ENCODE assay signal across 8 cellular contexts in genomic region chr5:151158287-151158661, GRCh38. TPM values are rescaled to one million over a fixed set of nuclear protein-coding genes. Genes with fewer than 3 reads are reported as not detected.
DNase-seq lines count a peak whose midpoint lies in the region; ATAC-seq, FAIRE-seq and TF ChIP-seq lines count a peak whose summit lies in the region.

No MANE protein-coding gene starts in this region.

- peak overlapping the region in 1 of 2 donors; percentile 72 for H3K9ac ChIP-seq in kidney (ENCODE audit: low read length in 2 of 2)

- H3K9me3 ChIP-seq in kidney (ENCODE audit: control insufficient read depth in 1 of 2, low read length in 2 of 2) (no peaks in the 10 kb centered on the region), thymus (ENCODE audit: control insufficient read depth) (no peaks in the 10 kb centered on the region)

- intact Hi-C loops in kidney (cut with DNase I): no loop called here

- peak overlapping the region; percentile 92; the same call in 1 of the 2 replicates for H2AFZ ChIP-seq in GM23338

- H3K27ac Mint-ChIP-seq in GM23338: peak overlapping the region; percentile 57; the same call in 1 of the 2 replicates
- peak overlapping the region; percentile 96 for H3K27ac Mint-ChIP-seq in activated naive CD8-positive, alpha-beta T cell treated with anti-CD3 and anti-CD28 coated beads, Interleukin-2, amount 50 U/mL, for 24 hours

- H3K9me3 Mint-ChIP-seq in GM23338: no peaks in the 10 kb centered on the region
- H3K9me3 Mint-ChIP-seq in activated naive CD8-positive, alpha-beta T cell treated with anti-CD3 and anti-CD28 coated beads, Interleukin-2, amount 50 U/mL, for 24 hours: no peaks in the 10 kb centered on the region

- no peaks in the 10 kb centered on the region for H3K36me3 ChIP-seq in GM23338 (ENCODE audit: insufficient read depth)
- no peaks in the 10 kb centered on the region for H3K36me3 ChIP-seq in kidney (ENCODE audit: control insufficient read depth in 1 of 2, insufficient read depth in 2 of 2, low read length in 2 of 2)
- no peaks in the 10 kb centered on the region for H3K36me3 ChIP-seq in thymus (ENCODE audit: control insufficient read depth, insufficient read depth)

- peak overlapping the region; percentile 98 for H3K4me2 ChIP-seq in GM23338

- DNase-seq in GM23338 (ENCODE audit: low spot score): peak; percentile 64
- peak; percentile 43 for DNase-seq in activated naive CD8-positive, alpha-beta T cell treated with anti-CD3 and anti-CD28 coated beads, Interleukin-2, amount 50 U/mL, for 24 hours
- DNase-seq in kidney: no peak
- no peak for DNase-seq in hypothalamus (lab: John Stamatoyannopoulos, UW)

- H3K4me1 ChIP-seq in GM23338 (ENCODE audit: insufficient read depth) (peaks cover 26% of the 10 kb centered on the region), kidney (ENCODE audit: control insufficient read depth in 1 of 2, insufficient read depth in 1 of 2, low read depth in 1 of 2, low read length in 2 of 2) (peaks cover 21 to 22% of the 10 kb centered on the region in 2 donors), thymus (ENCODE audit: control insufficient read depth, insufficient read depth, low read length) (peaks cover 32% of the 10 kb centered on the region)

- 12% methylated on average over 6 of the region's 6 CpGs for WGBS in thymus

- H3K36me3 Mint-ChIP-seq in GM23338 (ENCODE audit: low read depth): no peaks in the 10 kb centered on the region; the same call in 2 of the 3 replicates
- H3K36me3 Mint-ChIP-seq in activated naive CD8-positive, alpha-beta T cell treated with anti-CD3 and anti-CD28 coated beads, Interleukin-2, amount 50 U/mL, for 24 hours (ENCODE audit: low read depth): peaks cover 19% of the 10 kb centered on the region

- H3K27me3 ChIP-seq in GM23338 (ENCODE audit: insufficient read depth): peaks cover 10% of the 10 kb centered on the region; the same call in 1 of the 2 replicates
- no peaks in the 10 kb centered on the region for H3K27me3 ChIP-seq in thymus (ENCODE audit: control insufficient read depth, insufficient read depth)

- no peak for FAIRE-seq in kidney (lab: Jason Lieb, UNC)

- H3K9me2 ChIP-seq in GM23338 (ENCODE audit: insufficient read depth): no peaks in the 10 kb centered on the region

- no peaks in the 10 kb centered on the region; the same call in 1 of the 2 replicates for H3F3A ChIP-seq in GM23338 (replicated peaks; ENCODE audit: low read depth)

- peaks cover 26% of the 10 kb centered on the region for H3K4me1 Mint-ChIP-seq in GM23338
- H3K4me1 Mint-ChIP-seq in activated naive CD8-positive, alpha-beta T cell treated with anti-CD3 and anti-CD28 coated beads, Interleukin-2, amount 50 U/mL, for 24 hours: peaks cover 44% of the 10 kb centered on the region

- H3K27me3 Mint-ChIP-seq in GM23338 (ENCODE audit: insufficient read depth, low read depth, poor library complexity): peaks cover 5% of the 10 kb centered on the region
- H3K27me3 Mint-ChIP-seq in activated naive CD8-positive, alpha-beta T cell treated with anti-CD3 and anti-CD28 coated beads, Interleukin-2, amount 50 U/mL, for 24 hours: no peaks in the 10 kb centered on the region

- H3K27ac ChIP-seq in 22Rv1 (peak overlapping the region; percentile 23; the same call in 1 of the 2 replicates), GM23338 (ENCODE audit: low read depth) (no peak overlapping the region), kidney (ENCODE audit: low read depth in 2 of 2, low read length in 2 of 2) (peak overlapping the region; percentile 77 to 90), thymus (ENCODE audit: low read depth) (peak overlapping the region; percentile 93)

- H4K20me1 ChIP-seq in GM23338 (replicated peaks; ENCODE audit: insufficient read depth): 0 out of 2 replicates have a peak, but pooled peaks cover 6% of the 10 kb centered on the region

- no peak for TF ChIP-seq CTCF in 22Rv1 (IDR thresholded peaks at IDR 0.05)
- TF ChIP-seq CTCF in GM23338 (conservative IDR thresholded peaks at IDR 0.05; ENCODE audit: low read depth in 2 of 2): no peak
- TF ChIP-seq CTCF in kidney (IDR thresholded peaks at IDR 0.05; ENCODE audit: borderline replicate concordance, extremely low read depth, insufficient read depth): no peak

- ATAC-seq in GM23338 (peak; percentile 42), GM21526 (IDR thresholded peaks at IDR 0.05; ENCODE audit: low FRiP score, unreplicated experiment) (no peak), GM19035 (IDR thresholded peaks at IDR 0.05; ENCODE audit: unreplicated experiment) (no peak)
- no peak for ATAC-seq in activated naive CD8-positive, alpha-beta T cell treated with anti-CD3 and anti-CD28 coated beads, Interleukin-2, amount 50 U/mL, for 24 hours

- H3K4me3 Mint-ChIP-seq in GM23338: peak overlapping the region; percentile 81
- H3K4me3 Mint-ChIP-seq in activated naive CD8-positive, alpha-beta T cell treated with anti-CD3 and anti-CD28 coated beads, Interleukin-2, amount 50 U/mL, for 24 hours: peak overlapping the region; percentile 95

- H3K79me2 ChIP-seq in GM23338 (replicated peaks; ENCODE audit: insufficient read depth): peaks cover 24% of the 10 kb centered on the region

- peak overlapping the region; percentile 88 for H3K4me3 ChIP-seq in GM23338
- H3K4me3 ChIP-seq in kidney (ENCODE audit: low read length in 2 of 2): peak overlapping the region; percentile 64 to 78
- H3K4me3 ChIP-seq in thymus (ENCODE audit: low read length): peak overlapping the region; percentile 92

TF ChIP-seq in GM23338, 12 proteins besides CTCF, POLR2A, EP300 and RAD21 (continues in another document):
- TF ChIP-seq POLR2AphosphoS5 (IDR thresholded peaks at IDR 0.05; ENCODE audit: low read depth) (no peak), ZNF114 (CRISPR knock-in tag; IDR thresholded peaks at IDR 0.05) (no peak), REST (IDR thresholded peaks at IDR 0.05; ENCODE audit: unreplicated experiment) (no peak), ZNF331 (CRISPR knock-in tag; IDR thresholded peaks at IDR 0.05; ENCODE audit: low read depth) (no peak), JUNB (IDR thresholded peaks at IDR 0.05; ENCODE audit: unreplicated experiment) (no peak), ETS1 (IDR thresholded peaks at IDR 0.05) (no peak), CREB1 (CRISPR knock-in tag; IDR thresholded peaks at IDR 0.05; ENCODE audit: low read depth) (no peak), EZH2phosphoT487 (IDR thresholded peaks at IDR 0.05; ENCODE audit: unreplicated experiment) (no peak), STAT1 (IDR thresholded peaks at IDR 0.05; ENCODE audit: unreplicated experiment) (no peak), EZH2 (IDR thresholded peaks at IDR 0.05; ENCODE audit: low read depth, unreplicated experiment) (no peak), NANOG (IDR thresholded peaks at IDR 0.05; ENCODE audit: borderline replicate concordance) (no peak)

RNA-seq across cellular contexts. Expression of gene ANXA6, which starts 0.7 kb away (rescaled TPM):
- total RNA-seq in GM23338 (2014; rRNA removed; shearing (Covaris generic)): 87.4 and 110 TPM in 2 replicates
- 26.5 and 30.2 TPM in 2 replicates for polyA plus RNA-seq in GM23338 (2016; fragmentation: Nextera tagmentation; extraction: Ambion mirVana)
- total RNA-seq in kidney: 107 TPM
- 183 TPM for polyA plus RNA-seq in kidney (ENCODE audit: insufficient read depth, low read depth, low replicate concordance)
- polyA plus RNA-seq in thymus: 122 TPM

Comparison
In these comparisons a context has a peak if more than half of its experiments do, and no peak if none do; other contexts are left out.
1. DNase-seq: peak in GM23338 (single experiment) and activated naive CD8-positive, alpha-beta T cell treated with anti-CD3 and anti-CD28 coated beads, Interleukin-2, amount 50 U/mL, for 24 hours (single experiment); none in kidney (single experiment) and hypothalamus (0 of 51).
2. Peak in every context shown above with its lines, with median percentiles within 50 percentile points of each other: H3K4me3 ChIP-seq.